Comparison of ENCODE assay signal across 25 cellular contexts in genomic region chr1:50450861-50451653, GRCh38. TPM values are rescaled to one million over a fixed set of nuclear protein-coding genes. Genes with fewer than 3 reads are reported as not detected.
A peak's percentile ranks its signal among the peaks of the same experiment; 100 is the strongest.
DNase-seq lines count a peak whose midpoint lies in the region; ATAC-seq and TF ChIP-seq lines count a peak whose summit lies in the region.
"Had no signal": no experiment of that assay in that cellular context is flagged by ENCODE, and none has a peak within 500 bp of the region (broad histone marks: within the 10 kb centered on the region; RNA-seq: fewer than 3 reads in every experiment).

No MANE protein-coding gene starts in this region.

- no peak for TF ChIP-seq CTCF in glutamatergic neuron (IDR thresholded peaks at IDR 0.05; ENCODE audit: partially characterized antibody, unreplicated experiment)
- TF ChIP-seq CTCF in right atrium auricular region (IDR thresholded peaks at IDR 0.05): no peak

- H3K4me3 ChIP-seq in right atrium auricular region: no peak overlapping the region
- H3K4me3 ChIP-seq: A549, body of pancreas, psoas muscle, SJSA1, tibial nerve had no signal

- CTCF ChIA-PET in activated CD8-positive, alpha-beta memory T cell treated with anti-CD3 and anti-CD28 coated beads, Interleukin-2, amount 10 ng/mL, durations not matched to agents 7 days and 5 days (lab: Charles Lee): interaction anchor here (2.1 kb wide), 1 partner anchor 7 kb away, joined by 5 read pairs; no protein-coding TSS in a partner anchor

- H3K4me1 Mint-ChIP-seq in activated CD8-positive, alpha-beta memory T cell treated with anti-CD3 and anti-CD28 coated beads, Interleukin-2, amount 10 ng/mL, durations not matched to agents 7 days and 5 days: peaks cover 7% of the 10 kb centered on the region
- H3K4me1 Mint-ChIP-seq in T-helper 17 cell (peaks cover 40% of the 10 kb centered on the region), glutamatergic neuron (ENCODE audit: low read depth, unreplicated experiment) (peaks cover 3% of the 10 kb centered on the region)
- peaks cover 35% of the 10 kb centered on the region for H3K4me1 Mint-ChIP-seq in stimulated activated naive CD8-positive, alpha-beta T cell treated with anti-CD3 and anti-CD28 coated beads, Interleukin-15, amount 100 ng/mL, for 72 hours
- H3K4me1 Mint-ChIP-seq: B cell, IgD-negative memory B cell had no signal

- H3K9me3 ChIP-seq in T-helper 17 cell (ENCODE audit: control insufficient read depth, low read length, poor library complexity, severe bottlenecking) (no peaks in the 10 kb centered on the region), right atrium auricular region (no peaks in the 10 kb centered on the region)
- H3K9me3 ChIP-seq: A549, body of pancreas, Caco-2, psoas muscle, SJSA1, tibial nerve had no signal

- H3K27me3 Mint-ChIP-seq in activated CD8-positive, alpha-beta memory T cell treated with anti-CD3 and anti-CD28 coated beads, Interleukin-2, amount 10 ng/mL, durations not matched to agents 7 days and 5 days: no peaks in the 10 kb centered on the region
- H3K27me3 Mint-ChIP-seq in T-helper 17 cell: no peaks in the 10 kb centered on the region
- no peaks in the 10 kb centered on the region for H3K27me3 Mint-ChIP-seq in glutamatergic neuron (ENCODE audit: unreplicated experiment)
- no peaks in the 10 kb centered on the region for H3K27me3 Mint-ChIP-seq in stimulated activated naive CD8-positive, alpha-beta T cell treated with anti-CD3 and anti-CD28 coated beads, Interleukin-15, amount 100 ng/mL, for 72 hours
- H3K27me3 Mint-ChIP-seq: B cell, IgD-negative memory B cell had no signal

- no peaks in the 10 kb centered on the region for H3K36me3 Mint-ChIP-seq in activated CD8-positive, alpha-beta memory T cell treated with anti-CD3 and anti-CD28 coated beads, Interleukin-2, amount 10 ng/mL, durations not matched to agents 7 days and 5 days
- no peaks in the 10 kb centered on the region for H3K36me3 Mint-ChIP-seq in T-helper 17 cell (ENCODE audit: low read depth)
- no peaks in the 10 kb centered on the region for H3K36me3 Mint-ChIP-seq in glutamatergic neuron (ENCODE audit: unreplicated experiment)

- no peaks in the 10 kb centered on the region for H3K4me1 ChIP-seq in right atrium auricular region
- H3K4me1 ChIP-seq: A549, body of pancreas, Caco-2, psoas muscle, SJSA1, tibial nerve had no signal

- H3K27ac Mint-ChIP-seq in activated CD8-positive, alpha-beta memory T cell treated with anti-CD3 and anti-CD28 coated beads, Interleukin-2, amount 10 ng/mL, durations not matched to agents 7 days and 5 days: peak overlapping the region; percentile 18
- peak overlapping the region; percentile 88 for H3K27ac Mint-ChIP-seq in T-helper 17 cell
- H3K27ac Mint-ChIP-seq in glutamatergic neuron (ENCODE audit: unreplicated experiment): peak overlapping the region; percentile 1
- peak overlapping the region in 1 of 2 donors; percentile 15 for H3K27ac Mint-ChIP-seq in stimulated activated naive CD8-positive, alpha-beta T cell treated with anti-CD3 and anti-CD28 coated beads, Interleukin-15, amount 100 ng/mL, for 72 hours
- H3K27ac Mint-ChIP-seq: B cell, IgD-negative memory B cell had no signal

- no peaks in the 10 kb centered on the region for H3K27me3 ChIP-seq in right atrium auricular region
- H3K27me3 ChIP-seq: body of pancreas, SJSA1, tibial nerve had no signal

- no peaks in the 10 kb centered on the region for H3K9me3 Mint-ChIP-seq in activated CD8-positive, alpha-beta memory T cell treated with anti-CD3 and anti-CD28 coated beads, Interleukin-2, amount 10 ng/mL, durations not matched to agents 7 days and 5 days (ENCODE audit: low read depth)
- H3K9me3 Mint-ChIP-seq in glutamatergic neuron (ENCODE audit: unreplicated experiment): no peaks in the 10 kb centered on the region
- no peaks in the 10 kb centered on the region for H3K9me3 Mint-ChIP-seq in stimulated activated naive CD8-positive, alpha-beta T cell treated with anti-CD3 and anti-CD28 coated beads, Interleukin-15, amount 100 ng/mL, for 72 hours
- H3K9me3 Mint-ChIP-seq: IgD-negative memory B cell had no signal

- H3K36me3 ChIP-seq in right atrium auricular region: no peaks in the 10 kb centered on the region

- no peak overlapping the region for H3K27ac ChIP-seq in right atrium auricular region
- H3K27ac ChIP-seq: A549, body of pancreas, psoas muscle, SJSA1, tibial nerve had no signal

- peak; percentile 30 for ATAC-seq in activated CD8-positive, alpha-beta memory T cell treated with anti-CD3 and anti-CD28 coated beads, Interleukin-2, amount 10 ng/mL, durations not matched to agents 7 days and 5 days
- ATAC-seq in T-helper 17 cell: peak; percentile 68
- peak; percentile 84 for ATAC-seq in stimulated activated naive CD8-positive, alpha-beta T cell treated with anti-CD3 and anti-CD28 coated beads, Interleukin-15, amount 100 ng/mL, for 72 hours
- ATAC-seq in GM21528 (IDR thresholded peaks at IDR 0.05; ENCODE audit: low FRiP score, unreplicated experiment): no peak
- ATAC-seq: A549, body of pancreas, left lobe of liver, psoas muscle had no signal

- no peak for DNase-seq in activated CD8-positive, alpha-beta memory T cell treated with anti-CD3 and anti-CD28 coated beads, Interleukin-2, amount 10 ng/mL, durations not matched to agents 7 days and 5 days
- no peak for DNase-seq in activated CD8-positive, alpha-beta memory T cell treated with anti-CD3 and anti-CD28 coated beads, Interleukin-2, amount 50 U/mL, for 4 hours
- DNase-seq in T-helper 17 cell (no peak), glutamatergic neuron (no peak), NOMO-1 treated with DMSO at 0.1 percent for 48 hours (lab: John Stamatoyannopoulos, UW; ENCODE audit: unreplicated experiment) (no peak), right atrium auricular region (ENCODE audit: low spot score) (no peak)
- peak in 1 of 2 donors; percentile 29 for DNase-seq in stimulated activated naive CD8-positive, alpha-beta T cell treated with anti-CD3 and anti-CD28 coated beads, Interleukin-15, amount 100 ng/mL, for 72 hours
- DNase-seq: activated CD4-positive, CD25-positive, alpha-beta regulatory T cell treated with anti-CD3 and anti-CD28 coated beads, Interleukin-2, amount 50 U/mL, for 72 hours; body of pancreas; Caco-2; GDM1; HCEC 1CT; NCI-H1048; NCI-H1694 treated with DMSO at 0.1 percent for 48 hours; nucleus accumbens; psoas muscle; T-helper 1 cell had no signal

- no peak overlapping the region for H3K4me3 Mint-ChIP-seq in activated CD8-positive, alpha-beta memory T cell treated with anti-CD3 and anti-CD28 coated beads, Interleukin-2, amount 10 ng/mL, durations not matched to agents 7 days and 5 days
- H3K4me3 Mint-ChIP-seq in T-helper 17 cell (peak overlapping the region; percentile 68), glutamatergic neuron (ENCODE audit: unreplicated experiment) (no peak overlapping the region)
- peak overlapping the region in 1 of 2 donors; percentile 2 for H3K4me3 Mint-ChIP-seq in stimulated activated naive CD8-positive, alpha-beta T cell treated with anti-CD3 and anti-CD28 coated beads, Interleukin-15, amount 100 ng/mL, for 72 hours
- H3K4me3 Mint-ChIP-seq: B cell, IgD-negative memory B cell had no signal

RNA-seq across cellular contexts. Expression of gene DMRTA2, which starts 27.8 kb away (rescaled TPM):
- under 1 TPM in 1 of 2 experiments, not detected in 1; 0.12 TPM for total RNA-seq in activated CD8-positive, alpha-beta memory T cell treated with anti-CD3 and anti-CD28 coated beads, Interleukin-2, amount 10 ng/mL, durations not matched to agents 7 days and 5 days
- total RNA-seq in T-helper 17 cell: not detected
- total RNA-seq in glutamatergic neuron (ENCODE audit: unreplicated experiment): 0.42 TPM
- total RNA-seq in right atrium auricular region: not detected
- total RNA-seq: B cell, body of pancreas, cerebellum, left lobe of liver, psoas muscle, tibial nerve had no signal
